In the genomic region with DNA sequence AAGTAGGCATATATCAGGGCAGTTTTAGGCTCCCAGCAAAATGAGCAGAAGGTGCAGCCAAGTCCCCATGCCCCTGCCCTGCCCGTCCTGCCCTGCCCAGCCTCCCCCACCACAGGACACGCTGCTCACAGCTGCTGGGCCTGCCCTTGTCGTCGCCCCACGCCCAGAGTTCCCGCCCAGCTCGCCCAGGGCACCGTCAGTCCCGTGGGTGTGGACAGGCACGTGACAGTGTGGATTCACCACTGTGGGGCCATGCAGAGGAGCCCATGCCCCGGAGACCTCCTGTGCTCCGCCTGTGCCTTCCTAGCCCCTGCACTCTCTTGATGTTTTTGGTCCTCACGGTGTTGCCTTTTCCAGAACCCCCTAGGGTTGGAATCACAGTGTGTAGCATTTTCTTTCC, we compare ENCODE assay signal across 1 cellular context.
TF ChIP-seq lines count a peak whose summit lies in the region.

No MANE protein-coding gene starts in this region.

TF ChIP-seq in HEK293, 187 proteins besides CTCF, POLR2A, EP300 and RAD21:
- TF ChIP-seq, protein P1, sequence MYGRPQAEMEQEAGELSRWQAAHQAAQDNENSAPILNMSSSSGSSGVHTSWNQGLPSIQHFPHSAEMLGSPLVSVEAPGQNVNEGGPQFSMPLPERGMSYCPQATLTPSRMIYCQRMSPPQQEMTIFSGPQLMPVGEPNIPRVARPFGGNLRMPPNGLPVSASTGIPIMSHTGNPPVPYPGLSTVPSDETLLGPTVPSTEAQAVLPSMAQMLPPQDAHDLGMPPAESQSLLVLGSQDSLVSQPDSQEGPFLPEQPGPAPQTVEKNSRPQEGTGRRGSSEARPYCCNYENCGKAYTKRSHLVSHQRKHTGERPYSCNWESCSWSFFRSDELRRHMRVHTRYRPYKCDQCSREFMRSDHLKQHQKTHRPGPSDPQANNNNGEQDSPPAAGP (tag by site-specific recombination; IDR thresholded peaks at IDR 0.05) = peak; percentile 50; the same call in 1 of the 2 replicates
- TF ChIP-seq ZNF302 (tag by site-specific recombination; IDR thresholded peaks at IDR 0.05; ENCODE audit: low read depth) (no peak), EGR2 (tag by site-specific recombination; IDR thresholded peaks at IDR 0.05; ENCODE audit: low read depth) (0 out of 2 replicates have a peak, but pooled peaks have one; percentile 27), KLF1 (tag by site-specific recombination; IDR thresholded peaks at IDR 0.05) (peak; percentile 95), ZNF514 (tag by site-specific recombination; IDR thresholded peaks at IDR 0.05) (no peak), ZNF830 (tag by site-specific recombination; IDR thresholded peaks at IDR 0.05; ENCODE audit: low read depth) (no peak), ZNF626 (tag by site-specific recombination; IDR thresholded peaks at IDR 0.05) (no peak), ZFHX2 (tag by site-specific recombination; conservative IDR thresholded peaks at IDR 0.05) (peak; percentile 37; the same call in 1 of the 2 replicates), ZNF112 (tag by site-specific recombination; IDR thresholded peaks at IDR 0.05) (no peak)
- TF ChIP-seq, protein P2, sequence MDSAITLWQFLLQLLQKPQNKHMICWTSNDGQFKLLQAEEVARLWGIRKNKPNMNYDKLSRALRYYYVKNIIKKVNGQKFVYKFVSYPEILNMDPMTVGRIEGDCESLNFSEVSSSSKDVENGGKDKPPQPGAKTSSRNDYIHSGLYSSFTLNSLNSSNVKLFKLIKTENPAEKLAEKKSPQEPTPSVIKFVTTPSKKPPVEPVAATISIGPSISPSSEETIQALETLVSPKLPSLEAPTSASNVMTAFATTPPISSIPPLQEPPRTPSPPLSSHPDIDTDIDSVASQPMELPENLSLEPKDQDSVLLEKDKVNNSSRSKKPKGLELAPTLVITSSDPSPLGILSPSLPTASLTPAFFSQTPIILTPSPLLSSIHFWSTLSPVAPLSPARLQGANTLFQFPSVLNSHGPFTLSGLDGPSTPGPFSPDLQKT (IDR thresholded peaks at IDR 0.05; ENCODE audit: borderline replicate concordance, low read depth, low read length) = no peak
- TF ChIP-seq, protein P3, sequence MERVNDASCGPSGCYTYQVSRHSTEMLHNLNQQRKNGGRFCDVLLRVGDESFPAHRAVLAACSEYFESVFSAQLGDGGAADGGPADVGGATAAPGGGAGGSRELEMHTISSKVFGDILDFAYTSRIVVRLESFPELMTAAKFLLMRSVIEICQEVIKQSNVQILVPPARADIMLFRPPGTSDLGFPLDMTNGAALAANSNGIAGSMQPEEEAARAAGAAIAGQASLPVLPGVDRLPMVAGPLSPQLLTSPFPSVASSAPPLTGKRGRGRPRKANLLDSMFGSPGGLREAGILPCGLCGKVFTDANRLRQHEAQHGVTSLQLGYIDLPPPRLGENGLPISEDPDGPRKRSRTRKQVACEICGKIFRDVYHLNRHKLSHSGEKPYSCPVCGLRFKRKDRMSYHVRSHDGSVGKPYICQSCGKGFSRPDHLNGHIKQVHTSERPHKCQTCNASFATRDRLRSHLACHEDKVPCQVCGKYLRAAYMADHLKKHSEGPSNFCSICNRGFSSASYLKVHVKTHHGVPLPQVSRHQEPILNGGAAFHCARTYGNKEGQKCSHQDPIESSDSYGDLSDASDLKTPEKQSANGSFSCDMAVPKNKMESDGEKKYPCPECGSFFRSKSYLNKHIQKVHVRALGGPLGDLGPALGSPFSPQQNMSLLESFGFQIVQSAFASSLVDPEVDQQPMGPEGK (tag by site-specific recombination; IDR thresholded peaks at IDR 0.05) = no peak
- TF ChIP-seq, protein P4, sequence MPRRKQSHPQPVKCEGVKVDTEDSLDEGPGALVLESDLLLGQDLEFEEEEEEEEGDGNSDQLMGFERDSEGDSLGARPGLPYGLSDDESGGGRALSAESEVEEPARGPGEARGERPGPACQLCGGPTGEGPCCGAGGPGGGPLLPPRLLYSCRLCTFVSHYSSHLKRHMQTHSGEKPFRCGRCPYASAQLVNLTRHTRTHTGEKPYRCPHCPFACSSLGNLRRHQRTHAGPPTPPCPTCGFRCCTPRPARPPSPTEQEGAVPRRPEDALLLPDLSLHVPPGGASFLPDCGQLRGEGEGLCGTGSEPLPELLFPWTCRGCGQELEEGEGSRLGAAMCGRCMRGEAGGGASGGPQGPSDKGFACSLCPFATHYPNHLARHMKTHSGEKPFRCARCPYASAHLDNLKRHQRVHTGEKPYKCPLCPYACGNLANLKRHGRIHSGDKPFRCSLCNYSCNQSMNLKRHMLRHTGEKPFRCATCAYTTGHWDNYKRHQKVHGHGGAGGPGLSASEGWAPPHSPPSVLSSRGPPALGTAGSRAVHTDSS (tag by site-specific recombination; IDR thresholded peaks at IDR 0.05) = no peak
- TF ChIP-seq, protein P5, sequence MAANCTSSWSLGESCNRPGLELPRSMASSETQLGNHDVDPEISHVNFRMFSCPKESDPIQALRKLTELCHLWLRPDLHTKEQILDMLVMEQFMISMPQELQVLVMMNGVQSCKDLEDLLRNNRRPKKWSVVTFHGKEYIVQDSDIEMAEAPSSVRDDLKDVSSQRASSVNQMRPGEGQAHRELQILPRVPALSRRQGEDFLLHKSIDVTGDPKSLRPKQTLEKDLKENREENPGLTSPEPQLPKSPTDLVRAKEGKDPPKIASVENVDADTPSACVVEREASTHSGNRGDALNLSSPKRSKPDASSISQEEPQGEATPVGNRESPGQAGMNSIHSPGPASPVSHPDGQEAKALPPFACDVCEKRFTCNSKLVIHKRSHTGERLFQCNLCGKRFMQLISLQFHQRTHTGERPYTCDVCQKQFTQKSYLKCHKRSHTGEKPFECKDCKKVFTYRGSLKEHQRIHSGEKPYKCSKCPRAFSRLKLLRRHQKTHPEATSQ (tag by site-specific recombination; IDR thresholded peaks at IDR 0.05) = no peak
- TF ChIP-seq, protein P6, sequence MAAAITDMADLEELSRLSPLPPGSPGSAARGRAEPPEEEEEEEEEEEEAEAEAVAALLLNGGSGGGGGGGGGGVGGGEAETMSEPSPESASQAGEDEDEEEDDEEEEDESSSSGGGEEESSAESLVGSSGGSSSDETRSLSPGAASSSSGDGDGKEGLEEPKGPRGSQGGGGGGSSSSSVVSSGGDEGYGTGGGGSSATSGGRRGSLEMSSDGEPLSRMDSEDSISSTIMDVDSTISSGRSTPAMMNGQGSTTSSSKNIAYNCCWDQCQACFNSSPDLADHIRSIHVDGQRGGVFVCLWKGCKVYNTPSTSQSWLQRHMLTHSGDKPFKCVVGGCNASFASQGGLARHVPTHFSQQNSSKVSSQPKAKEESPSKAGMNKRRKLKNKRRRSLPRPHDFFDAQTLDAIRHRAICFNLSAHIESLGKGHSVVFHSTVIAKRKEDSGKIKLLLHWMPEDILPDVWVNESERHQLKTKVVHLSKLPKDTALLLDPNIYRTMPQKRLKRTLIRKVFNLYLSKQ (tag by site-specific recombination; IDR thresholded peaks at IDR 0.05; ENCODE audit: borderline replicate concordance) = no peak
